Comparison of ENCODE assay signal across 12 cellular contexts in genomic region chr11:72703281-72704008, GRCh38. TPM values are rescaled to one million over a fixed set of nuclear protein-coding genes. Genes with fewer than 3 reads are reported as not detected.
A peak's percentile ranks its signal among the peaks of the same experiment; 100 is the strongest.
DNase-seq lines count a peak whose midpoint lies in the region; ATAC-seq and TF ChIP-seq lines count a peak whose summit lies in the region.
"Had no signal": no experiment of that assay in that cellular context is flagged by ENCODE, and none has a peak within 500 bp of the region (broad histone marks: within the 10 kb centered on the region; RNA-seq: fewer than 3 reads in every experiment).

No MANE protein-coding gene starts in this region.

- H3K27ac ChIP-seq in osteoblast (ENCODE audit: low read depth, low read length), result no peak overlapping the region
- no peak overlapping the region for H3K27ac ChIP-seq in naive thymus-derived CD4-positive, alpha-beta T cell (ENCODE audit: low read depth, low read length)
- H3K27ac ChIP-seq in PC-3 (ENCODE audit: low read length), result no peak overlapping the region

- no peak overlapping the region for H3K4me3 Mint-ChIP-seq in T-helper 17 cell
- no peak overlapping the region for H3K4me3 Mint-ChIP-seq in naive thymus-derived CD4-positive, alpha-beta T cell
- H3K4me3 Mint-ChIP-seq: activated naive CD8-positive, alpha-beta T cell treated with anti-CD3 and anti-CD28 coated beads, Interleukin-2, amount 10 ng/mL, durations not matched to agents 7 days and 5 days; CD4-positive, alpha-beta memory T cell had no signal

- H3K4me1 ChIP-seq in osteoblast (ENCODE audit: insufficient read depth, low read length) (peaks cover 14% of the 10 kb centered on the region), PC-3 (ENCODE audit: insufficient read depth, low read length) (no peaks in the 10 kb centered on the region; the same call in 1 of the 2 replicates)
- H3K4me1 ChIP-seq in naive thymus-derived CD4-positive, alpha-beta T cell (ENCODE audit: control insufficient read depth in 2 of 2, insufficient read depth in 2 of 2, low read length in 2 of 2), result no peaks in the 10 kb centered on the region

- peak overlapping the region; percentile 21 for H3K27ac Mint-ChIP-seq in T-helper 17 cell
- no peak overlapping the region for H3K27ac Mint-ChIP-seq in naive thymus-derived CD4-positive, alpha-beta T cell
- H3K27ac Mint-ChIP-seq: activated naive CD8-positive, alpha-beta T cell treated with anti-CD3 and anti-CD28 coated beads, Interleukin-2, amount 10 ng/mL, durations not matched to agents 7 days and 5 days had no signal

- CTCF ChIA-PET in naive thymus-derived CD4-positive, alpha-beta T cell (lab: Charles Lee), result interaction anchor here (0.6 to 0.9 kb wide), 2 partner anchors 22 to 60 kb away, joined by 3 to 4 read pairs; no protein-coding TSS in a partner anchor
- CTCF ChIA-PET in PC-3 (lab: Charles Lee), result interaction anchor here (0.6 to 1.0 kb wide), 2 partner anchors 18 to 114 kb away, joined by 4 to 7 read pairs; no protein-coding TSS in a partner anchor

- H3K4me3 ChIP-seq in AG09309 (ENCODE audit: control insufficient read depth, low read depth, low read length), result peak overlapping the region; percentile 36
- no peak overlapping the region for H3K4me3 ChIP-seq in osteoblast (ENCODE audit: insufficient read depth, low read length)
- H3K4me3 ChIP-seq in naive thymus-derived CD4-positive, alpha-beta T cell (ENCODE audit: low read length), result no peak overlapping the region
- no peak overlapping the region for H3K4me3 ChIP-seq in PC-3 (ENCODE audit: low read length)

- BruUV-seq in PC-3 (replicated peaks; lab: Mats Ljungman, UMichigan), result no TSS peak

- peaks cover 18% of the 10 kb centered on the region for H3K36me3 Mint-ChIP-seq in T-helper 17 cell (ENCODE audit: low read depth)
- peaks cover 10 to 45% (median 27%) of the 10 kb centered on the region in 5 donors for H3K36me3 Mint-ChIP-seq in naive thymus-derived CD4-positive, alpha-beta T cell

- no peak overlapping the region for H3K9ac ChIP-seq in PC-3 (ENCODE audit: low read length)

- ATAC-seq in T-helper 17 cell (no peak), Right ventricle myocardium superior (ENCODE audit: poor library complexity) (peak; percentile 73), GM21529 (IDR thresholded peaks at IDR 0.05; ENCODE audit: unreplicated experiment) (no peak), PC-3 (no peak), HG03521 (IDR thresholded peaks at IDR 0.05; ENCODE audit: unreplicated experiment) (no peak)
- ATAC-seq in naive thymus-derived CD4-positive, alpha-beta T cell, result no peak

- no peaks in the 10 kb centered on the region for H3K79me2 ChIP-seq in osteoblast (ENCODE audit: insufficient read depth, low read length)
- H3K79me2 ChIP-seq in PC-3 (ENCODE audit: low read length), result no peaks in the 10 kb centered on the region

- no peak overlapping the region for H3K4me2 ChIP-seq in osteoblast (ENCODE audit: insufficient read depth, low read length)
- no peak overlapping the region for H3K4me2 ChIP-seq in PC-3 (ENCODE audit: low read length)

- H3K4me1 Mint-ChIP-seq in T-helper 17 cell, result peaks cover 14% of the 10 kb centered on the region
- H3K4me1 Mint-ChIP-seq in naive thymus-derived CD4-positive, alpha-beta T cell, result peaks cover 0 to 16% (median 5%) of the 10 kb centered on the region in 7 donors

- no peaks in the 10 kb centered on the region for H3F3A ChIP-seq in PC-3 (ENCODE audit: low read length, unreplicated experiment)

- H3K9me3 Mint-ChIP-seq in naive thymus-derived CD4-positive, alpha-beta T cell, result no peaks in the 10 kb centered on the region
- H3K9me3 Mint-ChIP-seq: activated naive CD8-positive, alpha-beta T cell treated with anti-CD3 and anti-CD28 coated beads, Interleukin-2, amount 10 ng/mL, durations not matched to agents 7 days and 5 days; CD4-positive, alpha-beta memory T cell had no signal

- intact Hi-C loops in Right ventricle myocardium superior (cut with DNase I), result no loop called here
- intact Hi-C loops in naive thymus-derived CD4-positive, alpha-beta T cell (cut with micrococcal nuclease), result no loop called here
- intact Hi-C loops in PC-3 (cut with micrococcal nuclease), result no loop called here

- POLR2A ChIA-PET in naive thymus-derived CD4-positive, alpha-beta T cell (lab: Charles Lee), result no interaction called here
- POLR2A ChIA-PET in PC-3 (lab: Charles Lee; ENCODE audit: unreplicated experiment), result interaction anchor here (0.8 kb wide), 1 partner anchor 17 kb away, joined by 4 read pairs; no protein-coding TSS in a partner anchor

- peak; percentile 62 for DNase-seq in AG09309 (ENCODE audit: low read depth)
- DNase-seq in T-helper 17 cell, result no peak
- DNase-seq in Right ventricle myocardium superior, result peak; percentile 88
- DNase-seq in osteoblast (ENCODE audit: insufficient read length, low spot score, missing footprints), result peak; percentile 99
- DNase-seq in naive thymus-derived CD4-positive, alpha-beta T cell, result no peak
- DNase-seq in PC-3, result no peak
- DNase-seq: activated naive CD8-positive, alpha-beta T cell treated with anti-CD3 and anti-CD28 coated beads, Interleukin-2, amount 10 ng/mL, durations not matched to agents 7 days and 5 days; Kasumi-1; trophoblast cell had no signal

- no peaks in the 10 kb centered on the region for H3K9me2 ChIP-seq in PC-3 (replicated peaks; ENCODE audit: low read length)

- peaks cover 48% of the 10 kb centered on the region for H4K20me1 ChIP-seq in osteoblast (ENCODE audit: insufficient read depth, low read length)
- no peaks in the 10 kb centered on the region for H4K20me1 ChIP-seq in PC-3 (ENCODE audit: low read length)

- no peaks in the 10 kb centered on the region for H3K27me3 ChIP-seq in osteoblast (ENCODE audit: insufficient read depth, low read length)
- no peaks in the 10 kb centered on the region for H3K27me3 ChIP-seq in naive thymus-derived CD4-positive, alpha-beta T cell (ENCODE audit: control insufficient read depth in 2 of 2, insufficient read depth in 2 of 2, low read length in 2 of 2)
- no peaks in the 10 kb centered on the region for H3K27me3 ChIP-seq in PC-3 (ENCODE audit: low read length)

- TF ChIP-seq CTCF in AG09309 (IDR thresholded peaks at IDR 0.05; ENCODE audit: control insufficient read depth, insufficient read depth, low read depth, low read length, missing control alignments), result no peak
- no peak for TF ChIP-seq CTCF in osteoblast (IDR thresholded peaks at IDR 0.05; ENCODE audit: extremely low read depth, low read depth, low read length)
- TF ChIP-seq CTCF in PC-3 (conservative IDR thresholded peaks at IDR 0.05; ENCODE audit: low read depth, low read length), result no peak

- no peak overlapping the region for H2AFZ ChIP-seq in osteoblast (ENCODE audit: low read length)
- no peak overlapping the region for H2AFZ ChIP-seq in PC-3 (ENCODE audit: low read length)

- H3K36me3 ChIP-seq in osteoblast (ENCODE audit: insufficient read depth, low read length) (peaks cover 33% of the 10 kb centered on the region), PC-3 (ENCODE audit: low read depth, low read length) (peaks cover 26% of the 10 kb centered on the region)
- H3K36me3 ChIP-seq in naive thymus-derived CD4-positive, alpha-beta T cell (ENCODE audit: control insufficient read depth in 2 of 3, insufficient read depth in 3 of 3, low read length in 3 of 3), result peaks cover 26 to 99% (median 35%) of the 10 kb centered on the region in 3 experiments

- H3K9me3 ChIP-seq in T-helper 17 cell (ENCODE audit: control insufficient read depth, low read length, poor library complexity, severe bottlenecking) (no peaks in the 10 kb centered on the region), osteoblast (ENCODE audit: low read depth, low read length) (no peaks in the 10 kb centered on the region), PC-3 (ENCODE audit: low read length) (no peaks in the 10 kb centered on the region)
- H3K9me3 ChIP-seq in naive thymus-derived CD4-positive, alpha-beta T cell (ENCODE audit: control insufficient read depth in 2 of 3, low read length in 3 of 3), result no peaks in the 10 kb centered on the region

- no peaks in the 10 kb centered on the region for H3K27me3 Mint-ChIP-seq in T-helper 17 cell
- H3K27me3 Mint-ChIP-seq in naive thymus-derived CD4-positive, alpha-beta T cell, result no peaks in the 10 kb centered on the region
- H3K27me3 Mint-ChIP-seq: activated naive CD8-positive, alpha-beta T cell treated with anti-CD3 and anti-CD28 coated beads, Interleukin-2, amount 10 ng/mL, durations not matched to agents 7 days and 5 days; CD4-positive, alpha-beta memory T cell had no signal

RNA-seq across cellular contexts. Expression of gene PDE2A, which starts 29.2 kb away (rescaled TPM):
- total RNA-seq in T-helper 17 cell (1 to 10 TPM; 2.7 to 4.9 TPM), Right ventricle myocardium superior (38.5 TPM), osteoblast (0.36 and 0.59 TPM in 2 replicates), PC-3 (2014; rRNA removed) (2.6 and 2.7 TPM in 2 replicates)
- total RNA-seq in naive thymus-derived CD4-positive, alpha-beta T cell, result 1 to 10 TPM in 4 of 5 experiments, under 1 TPM in 1; 0.97 to 9.0 (median 1.7) TPM
- not detected for polyA plus RNA-seq in naive thymus-derived CD4-positive, alpha-beta T cell

RNA-seq across cellular contexts. Expression of gene ARAP1, which starts 48.8 kb away (rescaled TPM):
- total RNA-seq in T-helper 17 cell (100 to 1,000 TPM in 1 of 2 donors, 10 to 100 TPM in 1; 93.3 to 108 TPM), Right ventricle myocardium superior (58.0 TPM), osteoblast (91.6 and 95.2 TPM in 2 replicates), PC-3 (2014; rRNA removed) (86.2 and 124 TPM in 2 replicates)
- 100 to 1,000 TPM; 119 to 317 (median 156) TPM for total RNA-seq in naive thymus-derived CD4-positive, alpha-beta T cell
- 10 to 100 TPM; 30.4 to 55.3 TPM for polyA plus RNA-seq in naive thymus-derived CD4-positive, alpha-beta T cell

Comparison
In these comparisons a context has a peak if more than half of its experiments do, and no peak if none do; other contexts are left out.
1. DNase-seq: peak in AG09309 (single experiment), Right ventricle myocardium superior (single experiment) and osteoblast (single experiment); none in T-helper 17 cell (0 of 3), naive thymus-derived CD4-positive, alpha-beta T cell (0 of 9) and PC-3 (single experiment).